12 cellular contexts compared by ENCODE assay signal in the genomic region with DNA sequence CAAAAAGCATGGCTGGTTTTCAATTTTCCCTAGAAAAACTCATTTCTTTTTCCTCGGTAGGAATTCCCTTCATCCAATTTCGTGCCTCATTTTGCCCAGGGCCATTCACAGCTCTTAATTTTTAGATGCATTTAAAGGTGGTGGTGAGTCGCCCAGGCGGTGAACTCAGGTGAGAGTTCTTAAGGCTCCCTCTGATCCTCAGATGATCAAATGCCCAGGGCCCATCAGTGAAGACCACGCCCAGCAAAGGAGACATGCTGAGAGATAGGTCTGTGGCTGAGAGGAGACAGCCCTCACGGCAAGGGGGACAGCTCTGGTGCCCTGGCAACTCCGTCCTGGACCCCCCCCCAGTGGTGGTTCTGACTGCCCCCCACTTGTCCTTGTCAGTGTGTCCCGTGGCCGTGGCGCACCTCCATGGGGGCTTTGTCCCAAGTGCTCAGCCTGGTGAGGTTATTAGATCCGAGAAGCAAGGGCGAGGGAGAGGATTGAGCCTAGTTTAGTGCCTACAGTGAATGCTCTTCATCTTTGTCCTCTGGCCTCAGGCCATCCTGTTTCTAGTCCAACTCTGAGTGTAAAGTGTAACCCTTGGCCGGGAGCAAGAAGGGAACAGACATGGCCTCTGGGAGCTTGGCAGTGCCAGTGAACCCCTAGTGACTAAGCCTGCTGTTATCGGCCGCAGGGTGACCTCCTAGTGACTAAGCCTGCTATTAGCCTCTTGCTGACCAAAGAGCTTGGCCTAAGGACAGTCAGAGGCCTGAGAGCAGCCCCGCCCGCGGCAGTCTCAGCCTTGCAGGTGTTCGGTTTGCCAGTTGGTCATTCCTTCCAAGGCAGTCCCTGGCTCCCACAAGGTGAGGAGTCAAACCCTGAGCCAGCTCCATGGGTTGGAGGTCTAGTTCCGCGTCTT.
A peak's percentile ranks its signal among the peaks of the same experiment; 100 is the strongest.
DNase-seq lines count a peak whose midpoint lies in the region; ATAC-seq, FAIRE-seq and TF ChIP-seq lines count a peak whose summit lies in the region.
"Had no signal": no experiment of that assay in that cellular context is flagged by ENCODE, and none has a peak within 500 bp of the region (broad histone marks: within the 10 kb centered on the region; RNA-seq: fewer than 3 reads in every experiment).

No MANE protein-coding gene starts in this region.

- TF ChIP-seq POLR2A in K562 (conservative IDR thresholded peaks at IDR 0.05): no peak
- no peak for TF ChIP-seq POLR2A in transverse colon (IDR thresholded peaks at IDR 0.05)

- no peaks in the 10 kb centered on the region for H3K4me1 Mint-ChIP-seq in CD4-positive, alpha-beta memory T cell

- no peaks in the 10 kb centered on the region for H3K9me3 ChIP-seq in K562 (replicated peaks; ENCODE audit: control insufficient read depth, insufficient read depth, low read depth, low read length)
- no peaks in the 10 kb centered on the region for H3K9me3 ChIP-seq in kidney (ENCODE audit: control insufficient read depth in 1 of 2, low read length in 2 of 2)
- no peaks in the 10 kb centered on the region for H3K9me3 ChIP-seq in transverse colon
- no peaks in the 10 kb centered on the region for H3K9me3 ChIP-seq in CD4-positive, alpha-beta memory T cell (ENCODE audit: control insufficient read depth in 1 of 2, low read length in 2 of 2)
- H3K9me3 ChIP-seq: pancreas, uterus had no signal

- WGBS in K562 (ENCODE audit: insufficient coverage, low coverage, missing lambda C conversion rate): 7% methylated on average over 20 of the region's 21 CpGs
- 84 to 89% methylated on average over 5 to 21 of the region's 21 CpGs for WGBS in transverse colon (ENCODE audit: low coverage in 1 of 2), 2 donors

- ATAC-seq in K562 (peak; percentile 45), GM19023 (IDR thresholded peaks at IDR 0.05; ENCODE audit: unreplicated experiment) (no peak)
- ATAC-seq: activated CD4-positive, CD25-positive, alpha-beta regulatory T cell treated with anti-CD3 and anti-CD28 coated beads, Interleukin-2, amount 50 U/mL, for 24 hours had no signal

- H3K27me3 ChIP-seq in K562 (ENCODE audit: control insufficient read depth in 2 of 2, insufficient read depth in 2 of 2, low read length in 2 of 2) (peaks cover 31 to 82% of the 10 kb centered on the region in 2 experiments), transverse colon (no peaks in the 10 kb centered on the region)
- H3K27me3 ChIP-seq in CD4-positive, alpha-beta memory T cell (ENCODE audit: insufficient read depth, low read length): no peaks in the 10 kb centered on the region
- H3K27me3 ChIP-seq: pancreas, uterus had no signal

- H2AFZ ChIP-seq in K562 (ENCODE audit: low read depth, low read length): no peak overlapping the region

- no peaks in the 10 kb centered on the region for H3K36me3 Mint-ChIP-seq in CD4-positive, alpha-beta memory T cell

- TF ChIP-seq EP300 in K562 (IDR thresholded peaks at IDR 0.05; ENCODE audit: low read length) (no peak), transverse colon (IDR thresholded peaks at IDR 0.05; ENCODE audit: low read depth) (no peak)

- CTCF ChIA-PET in K562 (lab: Yijun Ruan, JAX; ENCODE audit: low intra/inter-chr PET ratio): interaction anchor here (1.1 kb wide), 1 partner anchor 11 kb away, joined by 4 read pairs; no protein-coding TSS in a partner anchor
- CTCF ChIA-PET in CD4-positive, alpha-beta memory T cell (lab: Charles Lee; ENCODE audit: partially characterized antibody): no interaction called here

- in situ Hi-C loops in K562 (cut with MboI): no loop called here
- in situ Hi-C loops in transverse colon (cut with MboI; ENCODE audit: low pct_ligation_motif_present in 1 of 4, low pct_unique_long_range_greater_than_20kb in 1 of 4, low sequenced_read_pairs in 3 of 4): no loop called here

- DNase-seq in HS-27A (ENCODE audit: low read depth) (peak; percentile 72), K562 (ENCODE audit: extremely low read depth in 1 of 4, low spot score in 3 of 4) (peak in 1 of 4 experiments; percentile 16), kidney (peak; percentile 80), transverse colon (peak; percentile 34), DMS79 treated with DMSO at 0.1 percent for 48 hours (lab: John Stamatoyannopoulos, UW) (no peak)
- DNase-seq in CD4-positive, alpha-beta memory T cell: no peak
- DNase-seq: effector CD4-positive, alpha-beta T cell; SIG-M5; uterus had no signal

- H3K27ac Mint-ChIP-seq in CD4-positive, alpha-beta memory T cell: no peak overlapping the region

- H3K9me1 ChIP-seq in K562 (ENCODE audit: control insufficient read depth, insufficient read depth, low read length): no peaks in the 10 kb centered on the region

- BruUV-seq in K562 (replicated peaks; lab: Mats Ljungman, UMichigan): no TSS peak

- H3K4me2 ChIP-seq in K562 (ENCODE audit: insufficient read depth, low read length): no peak overlapping the region

- no peaks in the 10 kb centered on the region for H3K9me3 Mint-ChIP-seq in CD4-positive, alpha-beta memory T cell

- TF ChIP-seq CTCF in K562 (IDR thresholded peaks at IDR 0.05 in 2 of 3, conservative IDR thresholded peaks at IDR 0.05 in 1 of 3; ENCODE audit: insufficient read depth in 2 of 3, low read depth in 1 of 3, low read length in 3 of 3) (no peak), kidney (IDR thresholded peaks at IDR 0.05; ENCODE audit: borderline replicate concordance, extremely low read depth, insufficient read depth) (no peak), transverse colon (IDR thresholded peaks at IDR 0.05) (no peak)

- FAIRE-seq in K562 (lab: Jason Lieb, UNC) (no peak), kidney (lab: Jason Lieb, UNC) (no peak)
- FAIRE-seq: pancreas had no signal

- H3K79me2 ChIP-seq in K562 (ENCODE audit: control insufficient read depth, insufficient read depth, low read length): no peaks in the 10 kb centered on the region

- H3K27me3 Mint-ChIP-seq in CD4-positive, alpha-beta memory T cell: peaks cover 2% of the 10 kb centered on the region in 2 donors

- H3K9ac ChIP-seq in K562 (ENCODE audit: insufficient read depth in 1 of 2, low read depth in 2 of 2, low read length in 2 of 2): no peak overlapping the region; a peak in 1 of 4 replicates
- H3K9ac ChIP-seq in kidney (ENCODE audit: low read length in 2 of 2): no peak overlapping the region

- intact Hi-C loops in K562 (cut with micrococcal nuclease) (no loop called here), kidney (cut with DNase I) (no loop called here), transverse colon (cut with DNase I; ENCODE audit: low total_unique reads) (no loop called here)
- intact Hi-C loops in CD4-positive, alpha-beta memory T cell (cut with micrococcal nuclease): no loop called here

- H3K27ac ChIP-seq in K562 (ENCODE audit: extremely low read depth, low read depth, low read length) (no peak overlapping the region), kidney (ENCODE audit: low read depth in 2 of 2, low read length in 2 of 2) (no peak overlapping the region), transverse colon (no peak overlapping the region)
- no peak overlapping the region for H3K27ac ChIP-seq in CD4-positive, alpha-beta memory T cell (ENCODE audit: low read depth, low read length)
- H3K27ac ChIP-seq: pancreas, uterus had no signal

- H3K4me3 ChIP-seq in K562 (no peak overlapping the region), kidney (ENCODE audit: low read length in 2 of 2) (no peak overlapping the region), transverse colon (no peak overlapping the region)
- H3K4me3 ChIP-seq in CD4-positive, alpha-beta memory T cell (ENCODE audit: low read length in 2 of 2): no peak overlapping the region
- H3K4me3 ChIP-seq: pancreas, uterus had no signal

- no peaks in the 10 kb centered on the region for H3K36me3 ChIP-seq in K562 (ENCODE audit: control insufficient read depth, insufficient read depth, low read length)
- peaks cover 0 to 2% of the 10 kb centered on the region in 2 donors for H3K36me3 ChIP-seq in kidney (ENCODE audit: control insufficient read depth in 1 of 2, insufficient read depth in 2 of 2, low read length in 2 of 2)
- no peaks in the 10 kb centered on the region for H3K36me3 ChIP-seq in transverse colon
- no peaks in the 10 kb centered on the region for H3K36me3 ChIP-seq in CD4-positive, alpha-beta memory T cell (ENCODE audit: insufficient read depth, low read length)
- H3K36me3 ChIP-seq: uterus had no signal

- H3K4me1 ChIP-seq in K562 (replicated peaks in 1 of 2; ENCODE audit: control insufficient read depth in 2 of 2, insufficient read depth in 2 of 2, low read length in 2 of 2): peaks cover 0 to 8% of the 10 kb centered on the region in 2 experiments; a peak in 3 of 5 replicates
- peaks cover 0 to 2% of the 10 kb centered on the region in 2 donors for H3K4me1 ChIP-seq in kidney (ENCODE audit: control insufficient read depth in 1 of 2, insufficient read depth in 1 of 2, low read depth in 1 of 2, low read length in 2 of 2)
- peaks cover 0 to 3% (median 0%) of the 10 kb centered on the region in 4 donors for H3K4me1 ChIP-seq in transverse colon
- H3K4me1 ChIP-seq in CD4-positive, alpha-beta memory T cell (ENCODE audit: insufficient read depth, low read length): no peaks in the 10 kb centered on the region
- H3K4me1 ChIP-seq: pancreas had no signal

- H3K4me3 Mint-ChIP-seq in CD4-positive, alpha-beta memory T cell: no peak overlapping the region

- no peak for TF ChIP-seq RAD21 in K562 (CRISPR knock-in tag; conservative IDR thresholded peaks at IDR 0.05 in 1 of 2, IDR thresholded peaks at IDR 0.05 in 1 of 2)

- peaks cover 6% of the 10 kb centered on the region; the same call in 1 of the 2 replicates for H4K20me1 ChIP-seq in K562 (replicated peaks; ENCODE audit: control insufficient read depth, insufficient read depth, low read length)

- POLR2A ChIA-PET in K562 (lab: Yijun Ruan, JAX): interaction anchor here (0.6 to 1.1 kb wide), 2 partner anchors 12 to 22 kb away, joined by 3 read pairs; no protein-coding TSS in a partner anchor
- POLR2A ChIA-PET in CD4-positive, alpha-beta memory T cell (lab: Charles Lee; ENCODE audit: partially characterized antibody): no interaction called here

TF ChIP-seq in K562, 482 proteins besides CTCF, POLR2A, EP300 and RAD21 (continues in another document):
- TF ChIP-seq NBN (IDR thresholded peaks at IDR 0.05; ENCODE audit: low read depth): no peak
- no peak for TF ChIP-seq ZC3H4 (CRISPR knock-in tag; IDR thresholded peaks at IDR 0.05; ENCODE audit: borderline replicate concordance)
- TF ChIP-seq JUND (IDR thresholded peaks at IDR 0.05; ENCODE audit: borderline replicate concordance, low read depth, low read length): 0 out of 2 replicates have a peak, but pooled peaks have one; percentile 4
- no peak for TF ChIP-seq JUND (tag; IDR thresholded peaks at IDR 0.05; ENCODE audit: borderline replicate concordance, low read depth, low read length)
- no peak for TF ChIP-seq MAFK (IDR thresholded peaks at IDR 0.05; ENCODE audit: low read length)
- no peak for TF ChIP-seq CEBPG (CRISPR knock-in tag; IDR thresholded peaks at IDR 0.05)
- TF ChIP-seq CEBPG (tag; conservative IDR thresholded peaks at IDR 0.05 in 1 of 2, IDR thresholded peaks at IDR 0.05 in 1 of 2): no peak
- no peak for TF ChIP-seq ZNF354B (CRISPR knock-in tag; IDR thresholded peaks at IDR 0.05)
- no peak for TF ChIP-seq STAT5B (CRISPR knock-in tag; IDR thresholded peaks at IDR 0.05)
- TF ChIP-seq E2F3 (CRISPR knock-in tag; IDR thresholded peaks at IDR 0.05): no peak

Comparison
In these comparisons a context has a peak if more than half of its experiments do, and no peak if none do; other contexts are left out.
1. DNase-seq: peak in HS-27A (single experiment), kidney (single experiment) and transverse colon (single experiment); none in DMS79 treated with DMSO at 0.1 percent for 48 hours (single experiment) and CD4-positive, alpha-beta memory T cell (0 of 5).